In genomic region chr2:80573950-80574349, GRCh38 we compare ENCODE assay signal across 23 cellular contexts.
"Had no signal": no experiment of that assay in that cellular context is flagged by ENCODE, and none has a peak within 500 bp of the region (broad histone marks: within the 10 kb centered on the region; RNA-seq: fewer than 3 reads in every experiment).

No MANE protein-coding gene starts in this region.

- H3K36me3 Mint-ChIP-seq: activated naive CD4-positive, alpha-beta T cell treated with anti-CD3 and anti-CD28 coated beads, Interleukin-2, amount 50 U/mL, for 24 hours; stimulated activated effector memory CD8-positive, alpha-beta T cell treated with anti-CD3 and anti-CD28 coated beads, Interleukin-12 subunit alpha, Interleukin-12 subunit beta, amount 100 ng/mL, for 72 hours; type B pancreatic cell had no signal

- H3K27me3 Mint-ChIP-seq: activated CD4-positive, alpha-beta memory T cell treated with anti-CD3 and anti-CD28 coated beads, Interleukin-2, amount 10 ng/mL, durations not matched to agents 7 days and 5 days; activated CD4-positive, alpha-beta T cell treated with anti-CD3 and anti-CD28 coated beads, Interleukin-2, amount 10 ng/mL, durations not matched to agents 7 days and 5 days; activated naive CD4-positive, alpha-beta T cell treated with anti-CD3 and anti-CD28 coated beads, Interleukin-2, amount 50 U/mL, for 24 hours; activated naive CD8-positive, alpha-beta T cell treated with anti-CD3 and anti-CD28 coated beads, Interleukin-2, amount 50 U/mL, for 24 hours; stimulated activated naive CD8-positive, alpha-beta T cell treated with anti-CD3 and anti-CD28 coated beads, Interleukin-15, Interleukin-2, amounts not matched to agents 100 ng/mL and 50 ng/mL, for 24 hours; T-helper 17 cell; type B pancreatic cell had no signal

- H3K4me1 Mint-ChIP-seq: activated CD4-positive, alpha-beta memory T cell treated with anti-CD3 and anti-CD28 coated beads, Interleukin-2, amount 10 ng/mL, durations not matched to agents 7 days and 5 days; activated CD4-positive, alpha-beta T cell treated with anti-CD3 and anti-CD28 coated beads, Interleukin-2, amount 10 ng/mL, durations not matched to agents 7 days and 5 days; activated naive CD4-positive, alpha-beta T cell treated with anti-CD3 and anti-CD28 coated beads, Interleukin-2, amount 50 U/mL, for 24 hours; activated naive CD8-positive, alpha-beta T cell treated with anti-CD3 and anti-CD28 coated beads, Interleukin-2, amount 50 U/mL, for 24 hours; nephron; stimulated activated effector memory CD8-positive, alpha-beta T cell treated with anti-CD3 and anti-CD28 coated beads, Interleukin-12 subunit alpha, Interleukin-12 subunit beta, amount 100 ng/mL, for 72 hours; T-helper 17 cell had no signal

- H3K27ac Mint-ChIP-seq: activated CD4-positive, alpha-beta memory T cell treated with anti-CD3 and anti-CD28 coated beads, Interleukin-2, amount 10 ng/mL, durations not matched to agents 7 days and 5 days; activated CD4-positive, alpha-beta T cell treated with anti-CD3 and anti-CD28 coated beads, Interleukin-2, amount 10 ng/mL, durations not matched to agents 7 days and 5 days; activated naive CD4-positive, alpha-beta T cell treated with anti-CD3 and anti-CD28 coated beads, Interleukin-2, amount 50 U/mL, for 24 hours; activated naive CD8-positive, alpha-beta T cell treated with anti-CD3 and anti-CD28 coated beads, Interleukin-2, amount 50 U/mL, for 24 hours; activated T-helper 2 cell treated with anti-CD3 and anti-CD28 coated beads, Interferon-gamma antibody, Interleukin-2, Interleukin-4, amounts not matched to agents 10 μg/mL and 5 μg/mL and 100 μg/mL, durations not matched to agents 14 hours and 24 hours and 36 hours; stimulated activated effector memory CD8-positive, alpha-beta T cell treated with anti-CD3 and anti-CD28 coated beads, Interleukin-12 subunit alpha, Interleukin-12 subunit beta, amount 100 ng/mL, for 72 hours; stimulated activated naive CD8-positive, alpha-beta T cell treated with anti-CD3 and anti-CD28 coated beads, Interleukin-15, Interleukin-2, amounts not matched to agents 100 ng/mL and 50 ng/mL, for 24 hours; T-helper 17 cell; type B pancreatic cell had no signal

- DNase-seq: activated CD4-positive, alpha-beta memory T cell treated with anti-CD3 and anti-CD28 coated beads, Interleukin-2, amount 10 ng/mL, durations not matched to agents 7 days and 5 days; activated CD4-positive, alpha-beta T cell treated with anti-CD3 and anti-CD28 coated beads for 1 hour; activated CD4-positive, alpha-beta T cell treated with anti-CD3 and anti-CD28 coated beads, Interleukin-2, amount 10 ng/mL, durations not matched to agents 7 days and 5 days; activated naive CD8-positive, alpha-beta T cell treated with anti-CD3 and anti-CD28 coated beads, Interleukin-2, amount 50 U/mL, for 24 hours; activated T-cell treated with anti-CD3 and anti-CD28 coated beads, Interleukin-2, amount 50 U/mL, for 4 hours; central memory CD4-positive, alpha-beta T cell; foreskin keratinocyte; heart left ventricle; left ventricle myocardium superior; mucosa of descending colon; pancreas; sigmoid colon; small intestine; stimulated activated CD4-positive, alpha-beta T cell treated with anti-CD3 and anti-CD28 coated beads, Interleukin-4, amount 100 ng/mL, for 24 hours; T-helper 17 cell; T1000; uterus had no signal

- H3K4me3 Mint-ChIP-seq: activated CD4-positive, alpha-beta memory T cell treated with anti-CD3 and anti-CD28 coated beads, Interleukin-2, amount 10 ng/mL, durations not matched to agents 7 days and 5 days; activated CD4-positive, alpha-beta T cell treated with anti-CD3 and anti-CD28 coated beads, Interleukin-2, amount 10 ng/mL, durations not matched to agents 7 days and 5 days; activated naive CD4-positive, alpha-beta T cell treated with anti-CD3 and anti-CD28 coated beads, Interleukin-2, amount 50 U/mL, for 24 hours; activated naive CD8-positive, alpha-beta T cell treated with anti-CD3 and anti-CD28 coated beads, Interleukin-2, amount 50 U/mL, for 24 hours; activated T-cell treated with anti-CD3 and anti-CD28 coated beads, Interleukin-2, amount 50 U/mL, for 4 hours; nephron; stimulated activated effector memory CD8-positive, alpha-beta T cell treated with anti-CD3 and anti-CD28 coated beads, Interleukin-12 subunit alpha, Interleukin-12 subunit beta, amount 100 ng/mL, for 72 hours; stimulated activated naive CD8-positive, alpha-beta T cell treated with anti-CD3 and anti-CD28 coated beads, Interleukin-15, Interleukin-2, amounts not matched to agents 100 ng/mL and 50 ng/mL, for 24 hours; T-helper 17 cell; type B pancreatic cell had no signal

- H3K9me3 Mint-ChIP-seq: activated CD4-positive, alpha-beta memory T cell treated with anti-CD3 and anti-CD28 coated beads, Interleukin-2, amount 10 ng/mL, durations not matched to agents 7 days and 5 days; activated CD4-positive, alpha-beta T cell treated with anti-CD3 and anti-CD28 coated beads, Interleukin-2, amount 10 ng/mL, durations not matched to agents 7 days and 5 days; nephron; stimulated activated naive CD8-positive, alpha-beta T cell treated with anti-CD3 and anti-CD28 coated beads, Interleukin-15, Interleukin-2, amounts not matched to agents 100 ng/mL and 50 ng/mL, for 24 hours; type B pancreatic cell had no signal

- ATAC-seq: activated naive CD8-positive, alpha-beta T cell treated with anti-CD3 and anti-CD28 coated beads, Interleukin-2, amount 50 U/mL, for 24 hours; activated T-cell treated with anti-CD3 and anti-CD28 coated beads, Interleukin-2, amount 50 U/mL, for 4 hours; foreskin keratinocyte; heart left ventricle; left ventricle myocardium superior; mucosa of descending colon; pancreas; stimulated activated effector memory CD8-positive, alpha-beta T cell treated with anti-CD3 and anti-CD28 coated beads, Interleukin-12 subunit alpha, Interleukin-12 subunit beta, amount 100 ng/mL, for 72 hours; T-helper 17 cell had no signal
